ENCODE assay signal across 8 cellular contexts in the genomic region with DNA sequence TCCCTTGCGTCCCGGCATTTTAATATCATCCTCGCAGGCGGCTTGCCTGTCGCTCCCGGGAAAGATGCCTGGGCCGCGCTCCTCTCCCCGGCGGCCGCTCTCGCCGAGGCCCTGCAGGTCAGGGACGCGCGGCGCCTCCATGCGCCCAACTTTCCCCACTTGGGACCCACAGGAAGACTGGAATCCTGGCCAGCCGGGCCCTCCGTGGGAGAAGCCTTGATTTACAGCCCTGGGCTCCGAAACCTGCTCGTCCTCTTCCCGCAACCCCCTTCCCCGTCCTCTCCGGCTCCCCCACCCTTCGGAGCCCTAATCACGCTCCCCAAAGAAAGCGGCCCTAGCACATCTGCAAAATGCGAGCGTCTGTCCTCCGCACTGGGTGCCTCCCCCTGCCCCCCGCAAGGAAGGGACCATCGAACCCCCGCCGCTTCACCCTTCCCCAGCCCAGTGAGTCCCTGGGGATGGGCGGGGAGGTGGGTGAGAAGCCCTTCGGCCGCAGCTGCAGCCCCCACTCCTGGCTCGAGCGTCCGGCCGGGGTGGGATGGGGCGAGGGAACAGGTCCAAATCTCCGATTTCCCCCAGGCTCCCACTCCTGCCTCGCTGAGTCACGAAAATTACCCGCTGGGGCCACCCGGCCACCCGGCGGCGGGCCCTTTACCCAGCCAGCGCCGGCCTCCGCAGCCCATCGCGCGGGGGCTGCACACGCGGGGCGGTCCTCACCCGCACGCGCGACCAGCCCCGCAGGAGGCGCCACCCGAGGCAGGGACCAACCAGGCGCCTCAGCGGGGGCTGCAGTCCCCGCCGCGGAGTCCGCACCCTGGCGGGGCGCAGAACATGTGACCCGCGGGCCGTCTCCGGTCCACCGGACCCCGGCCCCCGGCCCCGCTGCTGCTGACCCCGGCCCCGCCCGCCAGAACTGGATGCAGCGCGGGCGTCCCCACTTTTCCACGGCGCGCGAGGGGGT. TPM values are rescaled to one million over a fixed set of nuclear protein-coding genes. Genes with fewer than 3 reads are reported as not detected.
DNase-seq lines count a peak whose midpoint lies in the region; ATAC-seq and TF ChIP-seq lines count a peak whose summit lies in the region.

No MANE protein-coding gene starts in this region.

- no peak for TF ChIP-seq POLR2A in spleen (IDR thresholded peaks at IDR 0.05)

- peaks cover 64% of the 10 kb centered on the region for H3K27me3 ChIP-seq in iPS-18a (ENCODE audit: control insufficient read depth, insufficient read depth, low read length)
- peaks cover 4 to 81% (median 30%) of the 10 kb centered on the region in 7 donors for H3K27me3 ChIP-seq in spleen (replicated peaks in 1 of 7)

- DNase-seq in spleen (no peak), NOMO-1 treated with dmso at 0.1 percent for 144 hours (lab: John Stamatoyannopoulos, UW; ENCODE audit: unreplicated experiment) (no peak), activated gamma-delta T cell treated with Interleukin-2 at 50 U/mL for 16 hours (no peak), mesenteric fat pad (ENCODE audit: low spot score) (no peak)

- WGBS in spleen, 5 donors = 3 to 6% (median 4%) methylated on average over 20 to 92 of the region's 93 CpGs

- ATAC-seq in GM18867 (IDR thresholded peaks at IDR 0.05; ENCODE audit: unreplicated experiment) (peak; percentile 9), HG02970 (IDR thresholded peaks at IDR 0.05; ENCODE audit: low FRiP score, unreplicated experiment) (peak; percentile 4)

- H3K9me3 ChIP-seq in iPS-18a (ENCODE audit: control insufficient read depth, low read depth, low read length) = no peaks in the 10 kb centered on the region
- no peaks in the 10 kb centered on the region for H3K9me3 ChIP-seq in spleen

- no peaks in the 10 kb centered on the region for H3K4me1 ChIP-seq in iPS-18a (ENCODE audit: control insufficient read depth, low read depth, low read length)
- peaks cover 4 to 28% (median 22%) of the 10 kb centered on the region in 6 donors for H3K4me1 ChIP-seq in spleen

- H3K27ac ChIP-seq in angular gyrus (ENCODE audit: low read depth, low read length) (peak overlapping the region; percentile 58), iPS-18a (ENCODE audit: low read length) (no peak overlapping the region), spleen (peak overlapping the region in 7 of 8 donors; percentile 51 to 89 (median 86))

- H3K9ac ChIP-seq in iPS-18a (ENCODE audit: low read length) = no peak overlapping the region

- TF ChIP-seq CTCF in spleen (IDR thresholded peaks at IDR 0.05 in 8 of 11, conservative IDR thresholded peaks at IDR 0.05 in 3 of 11) = peak in 1 of 11 experiments; percentile 19

- H3K4me3 ChIP-seq in iPS-18a (ENCODE audit: low read length) (peak overlapping the region; percentile 54), spleen (peak overlapping the region; percentile 47 to 88 (median 65))

- H3K36me3 ChIP-seq in iPS-18a (ENCODE audit: control insufficient read depth, low read depth, low read length) (no peaks in the 10 kb centered on the region), spleen (no peaks in the 10 kb centered on the region)

- intact Hi-C loops in spleen (cut with DNase I; ENCODE audit: low total_unique reads) = no loop called here

RNA-seq across cellular contexts. Expression of gene HSPA12A, which starts 0.7 kb away (rescaled TPM):
- total RNA-seq in spleen (10 to 100 TPM in 4 of 7 donors, 1 to 10 TPM in 3; 5.6 to 16.5 (median 11.0) TPM), mesenteric fat pad (86.9 TPM)
- 1 to 10 TPM; 1.5 to 3.6 (median 1.8) TPM for polyA plus RNA-seq in spleen
